ENCODE assay signal across 8 cellular contexts in the genomic region with DNA sequence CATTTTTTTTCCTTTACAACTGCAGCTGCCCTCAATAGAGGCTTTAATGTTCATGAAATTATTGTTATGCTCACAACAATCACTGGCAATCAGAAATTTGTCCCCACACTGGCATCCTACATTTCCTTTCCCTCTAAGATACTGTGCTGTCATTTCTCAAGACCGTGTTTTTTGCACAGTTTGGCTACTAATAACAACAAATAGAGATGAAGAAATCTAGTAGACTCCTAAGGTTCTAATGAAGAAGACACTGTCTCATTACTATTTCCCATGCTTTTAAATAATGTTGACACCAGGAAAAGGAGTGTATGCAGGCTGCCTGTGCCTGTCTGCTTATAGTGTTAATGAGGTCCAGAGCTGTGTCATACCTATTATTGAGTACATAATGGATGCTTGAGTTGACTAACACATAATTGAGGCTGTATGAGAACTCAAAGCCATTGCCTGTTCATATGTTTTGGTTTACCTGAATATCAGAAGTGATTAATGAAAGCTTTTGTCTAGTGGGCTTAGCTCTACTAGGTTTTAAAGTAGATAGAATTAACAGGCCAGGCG. TPM values are rescaled to one million over a fixed set of nuclear protein-coding genes. Genes with fewer than 3 reads are reported as not detected.
DNase-seq lines count a peak whose midpoint lies in the region; ATAC-seq and TF ChIP-seq lines count a peak whose summit lies in the region.

No MANE protein-coding gene starts in this region.

- peaks cover 16% of the 10 kb centered on the region for H3K4me1 Mint-ChIP-seq in nephron progenitor cell

- ATAC-seq in left ventricle myocardium superior (no peak), right lobe of liver (no peak)

- H3K4me3 ChIP-seq in right atrium auricular region (no peak overlapping the region), adrenal gland (peak overlapping the region in 2 of 4 donors; percentile 86 to 96), right lobe of liver (peak overlapping the region in 2 of 3 donors; percentile 92 to 94), vagina (peak overlapping the region; percentile 93 to 98)

- peak overlapping the region; percentile 97 for H3K27ac ChIP-seq in right atrium auricular region
- H3K27ac ChIP-seq in adrenal gland: peak overlapping the region; percentile 87 to 100 (median 97)
- peak overlapping the region in 2 of 3 donors; percentile 84 to 92 for H3K27ac ChIP-seq in right lobe of liver
- peak overlapping the region; percentile 98 for H3K27ac ChIP-seq in vagina

- H3K4me3 Mint-ChIP-seq in nephron progenitor cell: no peak overlapping the region

- no peaks in the 10 kb centered on the region for H3K27me3 ChIP-seq in right atrium auricular region
- H3K27me3 ChIP-seq in adrenal gland: no peaks in the 10 kb centered on the region
- H3K27me3 ChIP-seq in right lobe of liver: no peaks in the 10 kb centered on the region
- H3K27me3 ChIP-seq in vagina: no peaks in the 10 kb centered on the region

- H3K4me1 ChIP-seq in right atrium auricular region (peaks cover 0 to 31% of the 10 kb centered on the region in 2 donors), adrenal gland (replicated peaks in 1 of 2) (peaks cover 18 to 23% of the 10 kb centered on the region in 2 donors), right lobe of liver (peaks cover 0 to 19% (median 3%) of the 10 kb centered on the region in 4 donors), vagina (peaks cover 25% of the 10 kb centered on the region)

- TF ChIP-seq POLR2A in adrenal gland (IDR thresholded peaks at IDR 0.05) (no peak), right lobe of liver (IDR thresholded peaks at IDR 0.05) (no peak), vagina (IDR thresholded peaks at IDR 0.05) (no peak)

- 59 to 80% (median 74%) methylated on average over 2 of the region's 2 CpGs for WGBS in adrenal gland, 4 donors
- WGBS in right lobe of liver (ENCODE audit: insufficient coverage, low coverage, low lambda C conversion rate, missing lambda C conversion rate): 56% methylated on average over 2 of the region's 2 CpGs

- no peaks in the 10 kb centered on the region for H3K36me3 ChIP-seq in right atrium auricular region
- H3K36me3 ChIP-seq in adrenal gland (replicated peaks in 1 of 2): no peaks in the 10 kb centered on the region
- H3K36me3 ChIP-seq in right lobe of liver: no peaks in the 10 kb centered on the region
- H3K36me3 ChIP-seq in vagina: no peaks in the 10 kb centered on the region

- peaks cover 58% of the 10 kb centered on the region for H3K9me3 Mint-ChIP-seq in nephron progenitor cell

- peaks cover 30% of the 10 kb centered on the region for H3K36me3 Mint-ChIP-seq in nephron progenitor cell (ENCODE audit: low read depth)

- DNase-seq in right atrium auricular region (ENCODE audit: low spot score) (no peak), left ventricle myocardium superior (no peak), adrenal gland (no peak), right lobe of liver (no peak), vagina (ENCODE audit: extremely low spot score in 2 of 2) (no peak), nephron progenitor cell (no peak), epidermal melanocyte (ENCODE audit: insufficient read length, low spot score) (no peak)
- no peak for DNase-seq in activated CD4-positive, CD25-positive, alpha-beta regulatory T cell treated with anti-CD3 and anti-CD28 coated beads, Interleukin-2, amount 50 U/mL, for 72 hours

- H3K27ac Mint-ChIP-seq in nephron progenitor cell: no peak overlapping the region

- H3K9me3 ChIP-seq in right atrium auricular region (no peaks in the 10 kb centered on the region), adrenal gland (replicated peaks in 1 of 3) (no peaks in the 10 kb centered on the region), right lobe of liver (no peaks in the 10 kb centered on the region), vagina (no peaks in the 10 kb centered on the region)

- peaks cover 5% of the 10 kb centered on the region for H3K27me3 Mint-ChIP-seq in nephron progenitor cell (ENCODE audit: low read depth, poor library complexity)

- intact Hi-C loops in left ventricle myocardium superior (cut with micrococcal nuclease) (no loop called here), adrenal gland (cut with DNase I) (loop anchor here in 1 of 2 donors (10.0 kb wide), 1 partner anchor 124 kb away; no protein-coding TSS in a partner anchor), right lobe of liver (cut with DNase I) (no loop called here), vagina (cut with DNase I) (no loop called here)

- TF ChIP-seq CTCF in right atrium auricular region (IDR thresholded peaks at IDR 0.05) (no peak), adrenal gland (IDR thresholded peaks at IDR 0.05) (no peak), right lobe of liver (IDR thresholded peaks at IDR 0.05) (no peak), vagina (IDR thresholded peaks at IDR 0.05) (no peak), nephron progenitor cell (IDR thresholded peaks at IDR 0.05) (no peak)

RNA-seq across cellular contexts. Expression of a gene that starts 1.5 kb away (rescaled TPM):
- total RNA-seq in right atrium auricular region (10 to 100 TPM; 57.2 to 62.8 TPM), left ventricle myocardium superior (57.5 TPM), adrenal gland (10 to 100 TPM; 47.5 to 84.6 (median 66.8) TPM), right lobe of liver (10 to 100 TPM; 28.4 to 48.8 (median 34.3) TPM), vagina (61.6 TPM)
- 100 to 1,000 TPM in 1 of 3 donors, 10 to 100 TPM in 1, 1 to 10 TPM in 1; 5.9 to 151 (median 19.9) TPM for polyA plus RNA-seq in adrenal gland

Comparison
In these comparisons a context has a peak if more than half of its experiments do, and no peak if none do; other contexts are left out.
1. H3K4me3 ChIP-seq: peak in right lobe of liver (2 of 3) and vagina (2 of 2); none in right atrium auricular region (0 of 2).
2. Peak in every context shown above with its lines, with median percentiles within 50 percentile points of each other: H3K27ac ChIP-seq.